16 cellular contexts compared by ENCODE assay signal in the genomic region with DNA sequence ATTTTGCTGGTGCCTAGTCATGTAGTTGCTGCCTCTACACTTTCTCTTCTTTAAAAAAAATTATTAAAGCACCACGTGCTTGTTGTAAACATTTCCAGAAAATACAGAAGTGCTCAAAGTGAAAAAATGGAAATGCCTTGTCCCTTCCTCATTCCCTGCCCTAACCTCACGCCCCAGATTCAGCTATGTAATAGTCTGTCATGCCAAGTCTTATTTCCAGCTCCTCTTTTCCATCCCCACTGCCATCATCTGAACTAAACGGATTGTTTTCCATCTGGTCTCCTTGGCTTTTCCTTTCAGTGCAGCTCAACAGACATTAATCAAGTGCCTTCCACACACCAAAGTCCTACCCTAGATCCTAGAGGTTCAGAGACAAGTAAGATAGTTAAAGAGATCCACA. TPM values are rescaled to one million over a fixed set of nuclear protein-coding genes. Genes with fewer than 3 reads are reported as not detected.
DNase-seq lines count a peak whose midpoint lies in the region; ATAC-seq and TF ChIP-seq lines count a peak whose summit lies in the region.
"Had no signal": no experiment of that assay in that cellular context is flagged by ENCODE, and none has a peak within 500 bp of the region (broad histone marks: within the 10 kb centered on the region; RNA-seq: fewer than 3 reads in every experiment).

No MANE protein-coding gene starts in this region.

- H3K9me3 ChIP-seq in esophagus squamous epithelium: no peaks in the 10 kb centered on the region
- no peaks in the 10 kb centered on the region for H3K9me3 ChIP-seq in muscle layer of duodenum (ENCODE audit: control insufficient read depth in 1 of 2, low read length in 2 of 2)
- H3K9me3 ChIP-seq in upper lobe of left lung: no peaks in the 10 kb centered on the region

- peak; percentile 30 for DNase-seq in NOMO-1 treated with DMSO at 0.1 percent for 48 hours (lab: John Stamatoyannopoulos, UW; ENCODE audit: unreplicated experiment)
- no peak for DNase-seq in NOMO-1 treated with dmso at 0.1 percent for 144 hours (lab: John Stamatoyannopoulos, UW; ENCODE audit: unreplicated experiment)
- DNase-seq in esophagus squamous epithelium (lab: John Stamatoyannopoulos, UW): no peak
- no peak for DNase-seq in upper lobe of left lung
- no peak for DNase-seq in type B pancreatic cell (ENCODE audit: extremely low spot score, unreplicated experiment)
- DNase-seq in DMS79 treated with DMSO at 0.1 percent for 48 hours (lab: John Stamatoyannopoulos, UW): no peak
- DNase-seq: 8988T; activated CD4-positive, alpha-beta T cell treated with anti-CD3 and anti-CD28 coated beads for 4 hours; activated naive CD4-positive, alpha-beta T cell; DND-41; effector CD4-positive, alpha-beta T cell; NCI-H1105; NCI-H774 had no signal

- TF ChIP-seq CTCF in esophagus squamous epithelium (IDR thresholded peaks at IDR 0.05) (no peak), upper lobe of left lung (IDR thresholded peaks at IDR 0.05) (no peak), type B pancreatic cell (conservative IDR thresholded peaks at IDR 0.05) (no peak)

- TF ChIP-seq POLR2A in esophagus squamous epithelium (IDR thresholded peaks at IDR 0.05): no peak
- no peak for TF ChIP-seq POLR2A in upper lobe of left lung (IDR thresholded peaks at IDR 0.05)

- H3K27ac Mint-ChIP-seq in type B pancreatic cell: no peak overlapping the region

- peak overlapping the region in 3 of 4 donors; percentile 17 to 66 (median 65) for H3K27ac ChIP-seq in esophagus squamous epithelium
- H3K27ac ChIP-seq in muscle layer of duodenum (ENCODE audit: low read length): peak overlapping the region; percentile 11
- peak overlapping the region in 3 of 4 donors; percentile 32 to 55 (median 46) for H3K27ac ChIP-seq in upper lobe of left lung
- H3K27ac ChIP-seq: SK-N-MC had no signal

- no peaks in the 10 kb centered on the region for H3K9me3 Mint-ChIP-seq in type B pancreatic cell

- no peaks in the 10 kb centered on the region for H3K36me3 Mint-ChIP-seq in type B pancreatic cell

- peaks cover 11% of the 10 kb centered on the region for H3K4me1 Mint-ChIP-seq in type B pancreatic cell (ENCODE audit: unreplicated experiment)

- H3K27me3 ChIP-seq in esophagus squamous epithelium (no peaks in the 10 kb centered on the region), muscle layer of duodenum (ENCODE audit: low read depth, low read length) (no peaks in the 10 kb centered on the region), upper lobe of left lung (no peaks in the 10 kb centered on the region)

- peak; percentile 34 to 84 for ATAC-seq in upper lobe of left lung (ENCODE audit: low FRiP score in 2 of 2)
- no peak for ATAC-seq in GM21786 (IDR thresholded peaks at IDR 0.05; ENCODE audit: unreplicated experiment)

- WGBS in esophagus squamous epithelium, 2 donors: 22 to 33% methylated on average over 3 of the region's 3 CpGs
- 28 to 34% methylated on average over 3 of the region's 3 CpGs for WGBS in upper lobe of left lung, 2 donors

- no peak overlapping the region for H3K4me3 Mint-ChIP-seq in type B pancreatic cell

- peaks cover 9 to 41% (median 19%) of the 10 kb centered on the region in 3 donors for H3K4me1 ChIP-seq in esophagus squamous epithelium
- peaks cover 2 to 16% of the 10 kb centered on the region in 2 donors for H3K4me1 ChIP-seq in muscle layer of duodenum (ENCODE audit: control insufficient read depth in 1 of 2, insufficient read depth in 2 of 2, low read length in 2 of 2)
- H3K4me1 ChIP-seq in upper lobe of left lung: peaks cover 0 to 15% (median 13%) of the 10 kb centered on the region in 4 donors

- no peak for TF ChIP-seq EP300 in upper lobe of left lung (IDR thresholded peaks at IDR 0.05)

- intact Hi-C loops in esophagus squamous epithelium (cut with DNase I): loop anchor here (10.0 kb wide), 1 partner anchor 97 kb away; no protein-coding TSS in a partner anchor

- no peak overlapping the region for H3K4me3 ChIP-seq in esophagus squamous epithelium
- H3K4me3 ChIP-seq in muscle layer of duodenum (ENCODE audit: low read depth in 1 of 2, low read length in 2 of 2): no peak overlapping the region
- H3K4me3 ChIP-seq in upper lobe of left lung: no peak overlapping the region
- H3K4me3 ChIP-seq: SK-N-MC had no signal

- H3K36me3 ChIP-seq in esophagus squamous epithelium (no peaks in the 10 kb centered on the region), muscle layer of duodenum (ENCODE audit: control insufficient read depth in 1 of 2, insufficient read depth in 2 of 2, low read length in 2 of 2) (no peaks in the 10 kb centered on the region), upper lobe of left lung (no peaks in the 10 kb centered on the region)

- no peaks in the 10 kb centered on the region for H3K27me3 Mint-ChIP-seq in type B pancreatic cell

RNA-seq across cellular contexts. Expression of gene ZNF774, which starts 15.5 kb away (rescaled TPM):
- 1 to 10 TPM in 3 of 4 donors, under 1 TPM in 1; 0.79 to 9.3 (median 1.8) TPM for total RNA-seq in esophagus squamous epithelium
- 1 to 10 TPM in 5 of 6 donors, under 1 TPM in 1; 1.00 to 8.4 (median 3.4) TPM for total RNA-seq in upper lobe of left lung
- total RNA-seq in type B pancreatic cell (ENCODE audit: low replicate concordance): 4.8 and 5.5 TPM in 2 replicates

RNA-seq across cellular contexts. Expression of gene IQGAP1, which starts 20.5 kb away (rescaled TPM):
- total RNA-seq in esophagus squamous epithelium (100 to 1,000 TPM; 181 to 285 (median 193) TPM), upper lobe of left lung (100 to 1,000 TPM; 216 to 502 (median 344) TPM), type B pancreatic cell (ENCODE audit: low replicate concordance) (80.4 and 131 TPM in 2 replicates)

Comparison
In these comparisons a context has a peak if more than half of its experiments do, and no peak if none do; other contexts are left out.
1. H3K27ac ChIP-seq: peak in every context shown above with its lines; median percentile 65 in esophagus squamous epithelium; 46 in upper lobe of left lung; 11 in muscle layer of duodenum.